9 cellular contexts compared by ENCODE assay signal in genomic region chr7:37052673-37053072, GRCh38.
DNase-seq lines count a peak whose midpoint lies in the region; ATAC-seq and TF ChIP-seq lines count a peak whose summit lies in the region.
"Had no signal": no experiment of that assay in that cellular context is flagged by ENCODE, and none has a peak within 500 bp of the region (broad histone marks: within the 10 kb centered on the region; RNA-seq: fewer than 3 reads in every experiment).

No MANE protein-coding gene starts in this region.

- H3K9me3 ChIP-seq in uterus = no peaks in the 10 kb centered on the region
- H3K9me3 ChIP-seq: esophagus muscularis mucosa had no signal

- no peak overlapping the region for H3K4me3 ChIP-seq in H7 (ENCODE audit: insufficient read depth, low read depth, low read length)
- H3K4me3 ChIP-seq in NB4 (ENCODE audit: low read depth, low read length) = no peak overlapping the region
- no peak overlapping the region for H3K4me3 ChIP-seq in uterus
- H3K4me3 ChIP-seq: esophagus muscularis mucosa had no signal

- H3K36me3 ChIP-seq in H7 (replicated peaks; ENCODE audit: control insufficient read depth, insufficient read depth, low read length) (no peaks in the 10 kb centered on the region), uterus (no peaks in the 10 kb centered on the region)
- H3K36me3 ChIP-seq: esophagus muscularis mucosa had no signal

- H3K27ac ChIP-seq in uterus = no peak overlapping the region
- H3K27ac ChIP-seq: esophagus muscularis mucosa had no signal

- intact Hi-C loops in uterus (cut with DNase I; ENCODE audit: low total_unique reads) = no loop called here

- in situ Hi-C loops in T47D (cut with HindIII; ENCODE audit: low pct_unique_long_range_greater_than_20kb, low sequenced_read_pairs) = no loop called here

- ATAC-seq in HG03097 (IDR thresholded peaks at IDR 0.05; ENCODE audit: low FRiP score, unreplicated experiment) = no peak
- no peak for ATAC-seq in HG03457 (IDR thresholded peaks at IDR 0.05; ENCODE audit: unreplicated experiment)

- peak; percentile 69 for DNase-seq in H7
- DNase-seq in NB4 (ENCODE audit: low read depth) = peak; percentile 72
- DNase-seq in T47D (ENCODE audit: low read depth in 1 of 2, low spot score in 1 of 2) = peak; percentile 62 to 83
- peak; percentile 23 for DNase-seq in mucosa of gallbladder (ENCODE audit: low spot score)
- DNase-seq in uterus = no peak
- DNase-seq: NCI-H146 had no signal

- TF ChIP-seq POLR2A in NB4 (IDR thresholded peaks at IDR 0.05; ENCODE audit: extremely low read depth, insufficient read length) (no peak), uterus (IDR thresholded peaks at IDR 0.05) (no peak)

- no peak for TF ChIP-seq CTCF in NB4 (IDR thresholded peaks at IDR 0.05; ENCODE audit: low read depth, low read length)
- no peak for TF ChIP-seq CTCF in uterus (IDR thresholded peaks at IDR 0.05)

- H3K27me3 ChIP-seq in H7 (ENCODE audit: control insufficient read depth, insufficient read depth, low read length) = no peaks in the 10 kb centered on the region
- no peaks in the 10 kb centered on the region for H3K27me3 ChIP-seq in uterus
- H3K27me3 ChIP-seq: esophagus muscularis mucosa had no signal

- H3K4me1 ChIP-seq in uterus = no peaks in the 10 kb centered on the region
- H3K4me1 ChIP-seq: esophagus muscularis mucosa had no signal

Comparison
In these comparisons a context has a peak if more than half of its experiments do, and no peak if none do; other contexts are left out.
1. DNase-seq: peak in H7 (single experiment), NB4 (single experiment), T47D (2 of 2) and mucosa of gallbladder (single experiment); none in uterus (0 of 2).